Comparison of ENCODE assay signal across 10 cellular contexts in genomic region chr17:58081641-58082340, GRCh38. TPM values are rescaled to one million over a fixed set of nuclear protein-coding genes. Genes with fewer than 3 reads are reported as not detected.
DNase-seq lines count a peak whose midpoint lies in the region; ATAC-seq and TF ChIP-seq lines count a peak whose summit lies in the region.
"Had no signal": no experiment of that assay in that cellular context is flagged by ENCODE, and none has a peak within 500 bp of the region (broad histone marks: within the 10 kb centered on the region; RNA-seq: fewer than 3 reads in every experiment).

No MANE protein-coding gene starts in this region.

- H3K27me3 Mint-ChIP-seq in activated T-cell treated with anti-CD3 and anti-CD28 coated beads, Interleukin-2, amount 50 U/mL, for 24 hours, result no peaks in the 10 kb centered on the region
- H3K27me3 Mint-ChIP-seq in activated T-cell treated with anti-CD3 and anti-CD28 coated beads, Interleukin-2, amount 50 U/mL, for 4 hours (ENCODE audit: low read depth), result peaks cover 2% of the 10 kb centered on the region
- peaks cover 4% of the 10 kb centered on the region for H3K27me3 Mint-ChIP-seq in activated T-helper 17 cell treated with anti-CD3 and anti-CD28 coated beads, Interleukin-2, amount 50 U/mL, for 72 hours
- H3K27me3 Mint-ChIP-seq in mesothelial cell of epicardium (ENCODE audit: low read depth), result peaks cover 27% of the 10 kb centered on the region
- H3K27me3 Mint-ChIP-seq in type B pancreatic cell, result peaks cover 18% of the 10 kb centered on the region

- ATAC-seq in activated T-cell treated with anti-CD3 and anti-CD28 coated beads, Interleukin-2, amount 50 U/mL, for 4 hours, result no peak
- no peak for ATAC-seq in activated T-helper 17 cell treated with anti-CD3 and anti-CD28 coated beads, Interleukin-2, amount 50 U/mL, for 72 hours (replicated peaks)
- ATAC-seq in HG03159 (IDR thresholded peaks at IDR 0.05; ENCODE audit: unreplicated experiment) (no peak), left lobe of liver (no peak), HG03175 (IDR thresholded peaks at IDR 0.05; ENCODE audit: unreplicated experiment) (no peak)

- H3K4me1 Mint-ChIP-seq in activated T-cell treated with anti-CD3 and anti-CD28 coated beads, Interleukin-2, amount 50 U/mL, for 24 hours (ENCODE audit: low read depth), result peaks cover 28% of the 10 kb centered on the region
- peaks cover 26% of the 10 kb centered on the region for H3K4me1 Mint-ChIP-seq in activated T-cell treated with anti-CD3 and anti-CD28 coated beads, Interleukin-2, amount 50 U/mL, for 4 hours (ENCODE audit: low read depth)
- peaks cover 13% of the 10 kb centered on the region for H3K4me1 Mint-ChIP-seq in activated T-helper 17 cell treated with anti-CD3 and anti-CD28 coated beads, Interleukin-2, amount 50 U/mL, for 72 hours
- H3K4me1 Mint-ChIP-seq in mesothelial cell of epicardium (peaks cover 42% of the 10 kb centered on the region), type B pancreatic cell (ENCODE audit: unreplicated experiment) (peaks cover 34% of the 10 kb centered on the region)

- no peak for TF ChIP-seq CTCF in mesothelial cell of epicardium (IDR thresholded peaks at IDR 0.05; ENCODE audit: unreplicated experiment)
- TF ChIP-seq CTCF in type B pancreatic cell (conservative IDR thresholded peaks at IDR 0.05), result no peak

- DNase-seq in activated T-cell treated with anti-CD3 and anti-CD28 coated beads, Interleukin-2, amount 50 U/mL, for 24 hours, result no peak
- no peak for DNase-seq in activated T-cell treated with anti-CD3 and anti-CD28 coated beads, Interleukin-2, amount 50 U/mL, for 4 hours
- DNase-seq in mesothelial cell of epicardium (ENCODE audit: low spot score in 2 of 2, unreplicated experiment in 2 of 2) (no peak), type B pancreatic cell (ENCODE audit: extremely low spot score, unreplicated experiment) (peak; percentile 54), left lobe of liver (ENCODE audit: low spot score) (no peak)
- DNase-seq: ACHN, midbrain had no signal

- H3K36me3 Mint-ChIP-seq in activated T-cell treated with anti-CD3 and anti-CD28 coated beads, Interleukin-2, amount 50 U/mL, for 24 hours (ENCODE audit: low read depth), result peaks cover 28% of the 10 kb centered on the region
- peaks cover 4% of the 10 kb centered on the region for H3K36me3 Mint-ChIP-seq in activated T-cell treated with anti-CD3 and anti-CD28 coated beads, Interleukin-2, amount 50 U/mL, for 4 hours (ENCODE audit: insufficient read depth)
- peaks cover 28% of the 10 kb centered on the region for H3K36me3 Mint-ChIP-seq in activated T-helper 17 cell treated with anti-CD3 and anti-CD28 coated beads, Interleukin-2, amount 50 U/mL, for 72 hours (ENCODE audit: low read depth)
- H3K36me3 Mint-ChIP-seq in mesothelial cell of epicardium, result peaks cover under 1% of the 10 kb centered on the region
- H3K36me3 Mint-ChIP-seq in type B pancreatic cell, result peaks cover 13% of the 10 kb centered on the region

- peak overlapping the region; percentile 30 for H3K27ac Mint-ChIP-seq in activated T-cell treated with anti-CD3 and anti-CD28 coated beads, Interleukin-2, amount 50 U/mL, for 24 hours
- H3K27ac Mint-ChIP-seq in activated T-helper 17 cell treated with anti-CD3 and anti-CD28 coated beads, Interleukin-2, amount 50 U/mL, for 72 hours, result peak overlapping the region; percentile 68
- H3K27ac Mint-ChIP-seq in mesothelial cell of epicardium, result peak overlapping the region; percentile 72
- H3K27ac Mint-ChIP-seq in type B pancreatic cell, result peak overlapping the region; percentile 88

- no peak overlapping the region for H3K4me3 Mint-ChIP-seq in activated T-cell treated with anti-CD3 and anti-CD28 coated beads, Interleukin-2, amount 50 U/mL, for 24 hours
- H3K4me3 Mint-ChIP-seq in activated T-cell treated with anti-CD3 and anti-CD28 coated beads, Interleukin-2, amount 50 U/mL, for 4 hours, result no peak overlapping the region
- peak overlapping the region; percentile 7 for H3K4me3 Mint-ChIP-seq in activated T-helper 17 cell treated with anti-CD3 and anti-CD28 coated beads, Interleukin-2, amount 50 U/mL, for 72 hours
- H3K4me3 Mint-ChIP-seq in mesothelial cell of epicardium, result peak overlapping the region; percentile 30
- peak overlapping the region; percentile 76 for H3K4me3 Mint-ChIP-seq in type B pancreatic cell

- H3K9me3 Mint-ChIP-seq in activated T-cell treated with anti-CD3 and anti-CD28 coated beads, Interleukin-2, amount 50 U/mL, for 24 hours, result no peaks in the 10 kb centered on the region
- H3K9me3 Mint-ChIP-seq in activated T-cell treated with anti-CD3 and anti-CD28 coated beads, Interleukin-2, amount 50 U/mL, for 4 hours, result no peaks in the 10 kb centered on the region
- no peaks in the 10 kb centered on the region for H3K9me3 Mint-ChIP-seq in activated T-helper 17 cell treated with anti-CD3 and anti-CD28 coated beads, Interleukin-2, amount 50 U/mL, for 72 hours
- H3K9me3 Mint-ChIP-seq in mesothelial cell of epicardium, result no peaks in the 10 kb centered on the region
- no peaks in the 10 kb centered on the region for H3K9me3 Mint-ChIP-seq in type B pancreatic cell

RNA-seq across cellular contexts. Expression of gene DYNLL2, which starts 1.4 kb away (rescaled TPM):
- total RNA-seq in activated T-cell treated with anti-CD3 and anti-CD28 coated beads, Interleukin-2, amount 50 U/mL, for 4 hours, result 10 to 100 TPM; 40.3 to 43.5 (median 42.3) TPM
- total RNA-seq in activated T-helper 17 cell treated with anti-CD3 and anti-CD28 coated beads, Interleukin-2, amount 50 U/mL, for 72 hours, result 10 to 100 TPM; 24.3 to 27.1 TPM
- 43.3 to 44.3 TPM (median 43.5 TPM) in 3 replicates for total RNA-seq in mesothelial cell of epicardium
- total RNA-seq in type B pancreatic cell (ENCODE audit: low replicate concordance), result 41.6 and 42.5 TPM in 2 replicates
- total RNA-seq in left lobe of liver, result 24.4 TPM

Comparison
In these comparisons a context has a peak if more than half of its experiments do, and no peak if none do; other contexts are left out.
1. H3K27ac Mint-ChIP-seq: peak in every context shown above with its lines; median percentile 88 in type B pancreatic cell; 72 in mesothelial cell of epicardium; 68 in activated T-helper 17 cell treated with anti-CD3 and anti-CD28 coated beads, Interleukin-2, amount 50 U/mL, for 72 hours; 30 in activated T-cell treated with anti-CD3 and anti-CD28 coated beads, Interleukin-2, amount 50 U/mL, for 24 hours.
2. H3K4me3 Mint-ChIP-seq: peak in activated T-helper 17 cell treated with anti-CD3 and anti-CD28 coated beads, Interleukin-2, amount 50 U/mL, for 72 hours (single experiment), mesothelial cell of epicardium (single experiment) and type B pancreatic cell (single experiment); none in activated T-cell treated with anti-CD3 and anti-CD28 coated beads, Interleukin-2, amount 50 U/mL, for 24 hours (single experiment) and activated T-cell treated with anti-CD3 and anti-CD28 coated beads, Interleukin-2, amount 50 U/mL, for 4 hours (single experiment).